ENCODE assay signal across 8 cellular contexts in genomic region chr12:53726342-53726741, GRCh38. TPM values are rescaled to one million over a fixed set of nuclear protein-coding genes. Genes with fewer than 3 reads are reported as not detected.
A peak's percentile ranks its signal among the peaks of the same experiment; 100 is the strongest.
DNase-seq lines count a peak whose midpoint lies in the region; ATAC-seq, FAIRE-seq and TF ChIP-seq lines count a peak whose summit lies in the region.

No MANE protein-coding gene starts in this region.

- H3K36me3 ChIP-seq in ACC112 (ENCODE audit: insufficient read depth, low read length): peaks cover 8% of the 10 kb centered on the region; the same call in 1 of the 2 replicates
- H3K36me3 ChIP-seq in HUES6 (ENCODE audit: control insufficient read depth, insufficient read depth, low read length): no peaks in the 10 kb centered on the region
- H3K36me3 ChIP-seq in K562 (ENCODE audit: control insufficient read depth, insufficient read depth, low read length): no peaks in the 10 kb centered on the region

- DNase-seq in K562 (ENCODE audit: extremely low read depth in 1 of 4, low spot score in 3 of 4) (peak; percentile 42 to 57 (median 46)), mesothelial cell of epicardium (ENCODE audit: low spot score in 2 of 2, unreplicated experiment in 2 of 2) (no peak), KG1 (lab: John Stamatoyannopoulos, UW) (no peak)

- TF ChIP-seq CTCF in K562 (IDR thresholded peaks at IDR 0.05 in 2 of 3, conservative IDR thresholded peaks at IDR 0.05 in 1 of 3; ENCODE audit: insufficient read depth in 2 of 3, low read depth in 1 of 3, low read length in 3 of 3): no peak
- TF ChIP-seq CTCF in mesothelial cell of epicardium (IDR thresholded peaks at IDR 0.05; ENCODE audit: unreplicated experiment): no peak

- H3K27me3 Mint-ChIP-seq in mesothelial cell of epicardium (ENCODE audit: low read depth): peaks cover 8% of the 10 kb centered on the region

- no TSS peak for BruUV-seq in K562 (replicated peaks; lab: Mats Ljungman, UMichigan)

- peak; percentile 35 for ATAC-seq in K562
- ATAC-seq in GM18870 (IDR thresholded peaks at IDR 0.05; ENCODE audit: unreplicated experiment): no peak
- no peak for ATAC-seq in GM21423 (IDR thresholded peaks at IDR 0.05; ENCODE audit: unreplicated experiment)
- ATAC-seq in GM19397 (IDR thresholded peaks at IDR 0.05; ENCODE audit: unreplicated experiment): no peak

- no peak for TF ChIP-seq RAD21 in K562 (CRISPR knock-in tag; conservative IDR thresholded peaks at IDR 0.05 in 1 of 2, IDR thresholded peaks at IDR 0.05 in 1 of 2)

- peaks cover 21% of the 10 kb centered on the region for H3K36me3 Mint-ChIP-seq in mesothelial cell of epicardium

- no peak for TF ChIP-seq EP300 in K562 (IDR thresholded peaks at IDR 0.05; ENCODE audit: low read length)

- peak; percentile 76 for FAIRE-seq in K562 (lab: Jason Lieb, UNC)

- peak overlapping the region; percentile 89 for H3K4me3 Mint-ChIP-seq in mesothelial cell of epicardium

- H3K4me3 ChIP-seq in ACC112 (ENCODE audit: low read depth, low read length) (peak overlapping the region; percentile 95), HUES6 (ENCODE audit: low read depth, low read length) (peak overlapping the region; percentile 83), K562 (peak overlapping the region; percentile 51)

- peaks cover 25% of the 10 kb centered on the region for H3K4me1 Mint-ChIP-seq in mesothelial cell of epicardium

- H3K9me3 ChIP-seq in HUES6 (ENCODE audit: control insufficient read depth, insufficient read depth, low read depth, low read length): no peaks in the 10 kb centered on the region
- no peaks in the 10 kb centered on the region for H3K9me3 ChIP-seq in K562 (replicated peaks; ENCODE audit: control insufficient read depth, insufficient read depth, low read depth, low read length)

- peak overlapping the region; percentile 20 for H2AFZ ChIP-seq in ACC112 (ENCODE audit: low read length, unreplicated experiment)
- H2AFZ ChIP-seq in K562 (ENCODE audit: low read depth, low read length): peak overlapping the region; percentile 75

- CTCF ChIA-PET in K562 (lab: Yijun Ruan, JAX; ENCODE audit: low intra/inter-chr PET ratio): interaction anchor here (0.9 kb wide), 1 partner anchor 18 kb away, joined by 5 read pairs; no protein-coding TSS in a partner anchor

- 0% methylated on average over 2 of the region's 2 CpGs for WGBS in K562 (ENCODE audit: insufficient coverage, low coverage, missing lambda C conversion rate)

- H3K27ac ChIP-seq in ACC112 (ENCODE audit: low read depth, low read length): peak overlapping the region; percentile 39; the same call in 1 of the 2 replicates
- no peak overlapping the region for H3K27ac ChIP-seq in HUES6 (ENCODE audit: low read depth, low read length)
- peak overlapping the region; percentile 23; the same call in 1 of the 3 replicates for H3K27ac ChIP-seq in K562 (ENCODE audit: extremely low read depth, low read depth, low read length)

- H3K27me3 ChIP-seq in ACC112 (ENCODE audit: insufficient read depth, low read length) (no peaks in the 10 kb centered on the region), HUES6 (ENCODE audit: control insufficient read depth, insufficient read depth, low read length) (no peaks in the 10 kb centered on the region), K562 (ENCODE audit: control insufficient read depth in 2 of 2, insufficient read depth in 2 of 2, low read length in 2 of 2) (no peaks in the 10 kb centered on the region)

- peak overlapping the region; percentile 71 for H3K27ac Mint-ChIP-seq in mesothelial cell of epicardium

- H3K9me1 ChIP-seq in K562 (ENCODE audit: control insufficient read depth, insufficient read depth, low read length): no peaks in the 10 kb centered on the region

- POLR2A ChIA-PET in K562 (lab: Yijun Ruan, JAX): interaction anchor here (0.6 to 0.7 kb wide), 2 partner anchors 40 to 140 kb away, joined by 3 to 4 read pairs; no protein-coding TSS in a partner anchor

- in situ Hi-C loops in K562 (cut with MboI): no loop called here

- H3K4me1 ChIP-seq in ACC112 (ENCODE audit: control insufficient read depth, insufficient read depth, low read length, unreplicated experiment): peaks cover 11% of the 10 kb centered on the region
- peaks cover 18% of the 10 kb centered on the region for H3K4me1 ChIP-seq in HUES6 (ENCODE audit: control insufficient read depth, insufficient read depth, low read length)
- peaks cover 0 to 14% of the 10 kb centered on the region in 2 experiments; a peak in 3 of 5 replicates for H3K4me1 ChIP-seq in K562 (replicated peaks in 1 of 2; ENCODE audit: control insufficient read depth in 2 of 2, insufficient read depth in 2 of 2, low read length in 2 of 2)

- intact Hi-C loops in K562 (cut with micrococcal nuclease): no loop called here

- no peak for TF ChIP-seq POLR2A in K562 (conservative IDR thresholded peaks at IDR 0.05)

- H3K79me2 ChIP-seq in ACC112 (ENCODE audit: control insufficient read depth, insufficient read depth, low read length, unreplicated experiment) (peaks cover 13% of the 10 kb centered on the region), K562 (ENCODE audit: control insufficient read depth, insufficient read depth, low read length) (no peaks in the 10 kb centered on the region)

- H3K4me2 ChIP-seq in K562 (ENCODE audit: insufficient read depth, low read length): peak overlapping the region; percentile 97

- no peaks in the 10 kb centered on the region for H3K9me3 Mint-ChIP-seq in mesothelial cell of epicardium

- no peak overlapping the region for H3K9ac ChIP-seq in HUES6 (ENCODE audit: low read length)
- H3K9ac ChIP-seq in K562 (ENCODE audit: insufficient read depth in 1 of 2, low read depth in 2 of 2, low read length in 2 of 2): peak overlapping the region in 1 of 2 experiments; percentile 60; a peak in 2 of 4 replicates

- no peaks in the 10 kb centered on the region for H4K20me1 ChIP-seq in K562 (replicated peaks; ENCODE audit: control insufficient read depth, insufficient read depth, low read length)

TF ChIP-seq in K562, 482 proteins besides CTCF, POLR2A, EP300 and RAD21 (continues in another document):
- TF ChIP-seq TRIM28 (IDR thresholded peaks at IDR 0.05) (no peak), DIDO1 (tag; IDR thresholded peaks at IDR 0.05; ENCODE audit: low read depth) (no peak)

RNA-seq across cellular contexts. Expression of gene CALCOCO1, which starts 0.9 kb away (rescaled TPM):
- 90.7 and 154 TPM in 2 replicates for total RNA-seq in K562 (2011; cell fraction: chromatin; rRNA removed; ENCODE audit: low replicate concordance)
- 62.6 and 76.5 TPM in 2 replicates for total RNA-seq in K562 (2011; cell fraction: nucleolus; rRNA removed)
- 74.6 and 85.6 TPM in 2 replicates for total RNA-seq in K562 (2011; cell fraction: nucleoplasm; rRNA removed)
- total RNA-seq in K562 (2014; rRNA removed) (7.2 and 10.2 TPM in 2 replicates), K562 (2014; rRNA removed; fragmentation: Illumina TruSeq; extraction: Trizol) (11.0 and 12.0 TPM in 2 replicates), K562 (2015; rRNA removed; fragmentation: Illumina TruSeq; extraction: Trizol) (5.5 and 6.2 TPM in 2 replicates), K562 (2021) (11.3 and 16.3 TPM in 2 replicates), mesothelial cell of epicardium (124 to 130 TPM (median 124 TPM) in 3 replicates)
- polyA plus RNA-seq in K562 (2011; rRNA removed) (31.8 and 37.5 TPM in 2 replicates), K562 (2014; fragmentation: Illumina TruSeq; extraction: Trizol) (17.4 and 21.0 TPM in 2 replicates), K562 (2014; fragmentation: Nextera tagmentation; extraction: Ambion mirVana) (1 to 10 TPM; 1.9 to 3.4 TPM), K562 (2014; rRNA removed) (13.2 and 13.7 TPM in 2 replicates)
- 34.8 and 38.4 TPM in 2 replicates for polyA plus RNA-seq in K562 (2011; cell fraction: cytosol; rRNA removed)
- 200 and 212 TPM in 2 replicates for polyA plus RNA-seq in K562 (2011; cell fraction: nucleus; rRNA removed)
- polyA plus RNA-seq in K562 (2012): 14.8 and 38.0 TPM in 2 replicates
- 17.3 and 22.1 TPM in 2 replicates for polyA minus RNA-seq in K562 (2011; rRNA and poly(A)+ RNA removed)
- 6.3 and 8.0 TPM in 2 replicates for polyA minus RNA-seq in K562 (2011; cell fraction: cytosol; rRNA and poly(A)+ RNA removed)
- polyA minus RNA-seq in K562 (2011; cell fraction: nucleus; rRNA and poly(A)+ RNA removed): 28.4 and 36.7 TPM in 2 replicates

RNA-seq across cellular contexts. Expression of gene CISTR, which starts 25.4 kb away (rescaled TPM):
- not detected in 2 replicates for total RNA-seq in K562 (2011; cell fraction: chromatin; rRNA removed; ENCODE audit: low replicate concordance)
- total RNA-seq in K562 (2011; cell fraction: nucleolus; rRNA removed): not detected in 2 replicates
- not detected in 2 replicates for total RNA-seq in K562 (2011; cell fraction: nucleoplasm; rRNA removed)
- not detected in 2 replicates for total RNA-seq in K562 (2014; rRNA removed)
- total RNA-seq in K562 (2014; rRNA removed; fragmentation: Illumina TruSeq; extraction: Trizol): not detected in 2 replicates
- total RNA-seq in K562 (2015; rRNA removed; fragmentation: Illumina TruSeq; extraction: Trizol): not detected in 2 replicates
- total RNA-seq in K562 (2021): not detected in 2 replicates
- polyA plus RNA-seq in K562 (2011; rRNA removed): not detected in 2 replicates
- not detected in 2 replicates for polyA plus RNA-seq in K562 (2011; cell fraction: cytosol; rRNA removed)
- not detected in 2 replicates for polyA plus RNA-seq in K562 (2011; cell fraction: nucleus; rRNA removed)
- not detected in 2 replicates for polyA plus RNA-seq in K562 (2012)
- polyA plus RNA-seq in K562 (2014; fragmentation: Illumina TruSeq; extraction: Trizol): not detected in 2 replicates
- polyA plus RNA-seq in K562 (2014; fragmentation: Nextera tagmentation; extraction: Ambion mirVana): not detected
- not detected in 2 replicates for polyA plus RNA-seq in K562 (2014; rRNA removed)
- not detected in 2 replicates for polyA minus RNA-seq in K562 (2011; rRNA and poly(A)+ RNA removed)
- polyA minus RNA-seq in K562 (2011; cell fraction: cytosol; rRNA and poly(A)+ RNA removed): not detected in 2 replicates
- not detected in 2 replicates for polyA minus RNA-seq in K562 (2011; cell fraction: nucleus; rRNA and poly(A)+ RNA removed)
- total RNA-seq in mesothelial cell of epicardium: not detected in 3 replicates

RNA-seq across cellular contexts. Expression of gene ATP5MC2, which starts 50.5 kb away (rescaled TPM):
- total RNA-seq in K562 (2011; cell fraction: chromatin; rRNA removed; ENCODE audit: low replicate concordance): 68.0 and 106 TPM in 2 replicates
- 128 and 131 TPM in 2 replicates for total RNA-seq in K562 (2011; cell fraction: nucleolus; rRNA removed)
- total RNA-seq in K562 (2011; cell fraction: nucleoplasm; rRNA removed): 147 and 211 TPM in 2 replicates
- total RNA-seq in K562 (2014; rRNA removed) (314 and 449 TPM in 2 replicates), K562 (2014; rRNA removed; fragmentation: Illumina TruSeq; extraction: Trizol) (338 and 468 TPM in 2 replicates), K562 (2015; rRNA removed; fragmentation: Illumina TruSeq; extraction: Trizol) (543 and 551 TPM in 2 replicates), K562 (2021) (458 and 490 TPM in 2 replicates), mesothelial cell of epicardium (356 to 359 TPM (median 356 TPM) in 3 replicates)
- polyA plus RNA-seq in K562 (2011; rRNA removed) (372 and 445 TPM in 2 replicates), K562 (2014; fragmentation: Illumina TruSeq; extraction: Trizol) (845 and 851 TPM in 2 replicates), K562 (2014; fragmentation: Nextera tagmentation; extraction: Ambion mirVana) (1,000 to 10,000 TPM; 1,200 to 1,208 TPM), K562 (2014; rRNA removed) (377 and 575 TPM in 2 replicates)
- polyA plus RNA-seq in K562 (2011; cell fraction: cytosol; rRNA removed): 857 and 961 TPM in 2 replicates
- polyA plus RNA-seq in K562 (2011; cell fraction: nucleus; rRNA removed): 343 and 358 TPM in 2 replicates
- 869 and 1,024 TPM in 2 replicates for polyA plus RNA-seq in K562 (2012)
- polyA minus RNA-seq in K562 (2011; rRNA and poly(A)+ RNA removed): 585 and 751 TPM in 2 replicates
- polyA minus RNA-seq in K562 (2011; cell fraction: cytosol; rRNA and poly(A)+ RNA removed): 326 and 340 TPM in 2 replicates
- 72.2 and 129 TPM in 2 replicates for polyA minus RNA-seq in K562 (2011; cell fraction: nucleus; rRNA and poly(A)+ RNA removed)

Comparison
In these comparisons a context has a peak if more than half of its experiments do, and no peak if none do; other contexts are left out.
1. DNase-seq: peak in K562 (4 of 4); none in mesothelial cell of epicardium (0 of 2) and KG1 (single experiment).
2. Peak in every context shown above with its lines, with median percentiles within 50 percentile points of each other: H3K4me3 ChIP-seq.